21 cellular contexts compared by ENCODE assay signal in genomic region chr11:3645552-3645951, GRCh38. TPM values are rescaled to one million over a fixed set of nuclear protein-coding genes. Genes with fewer than 3 reads are reported as not detected.
DNase-seq lines count a peak whose midpoint lies in the region; ATAC-seq, FAIRE-seq and TF ChIP-seq lines count a peak whose summit lies in the region.
"Had no signal": no experiment of that assay in that cellular context is flagged by ENCODE, and none has a peak within 500 bp of the region (broad histone marks: within the 10 kb centered on the region; RNA-seq: fewer than 3 reads in every experiment).

No MANE protein-coding gene starts in this region.

- TF ChIP-seq CTCF in bronchial epithelial cell (IDR thresholded peaks at IDR 0.05; ENCODE audit: insufficient read depth, low read length, severe bottlenecking): no peak
- TF ChIP-seq CTCF in colonic mucosa (IDR thresholded peaks at IDR 0.05): no peak

- no peaks in the 10 kb centered on the region for H3K9me3 Mint-ChIP-seq in stimulated activated effector memory CD8-positive, alpha-beta T cell treated with anti-CD3 and anti-CD28 coated beads, Interleukin-12 subunit alpha, Interleukin-12 subunit beta, amount 100 ng/mL, for 72 hours
- H3K9me3 Mint-ChIP-seq: CD4-positive, alpha-beta T cell had no signal

- intact Hi-C loops in left ventricle myocardium superior (cut with micrococcal nuclease): no loop called here
- intact Hi-C loops in Right ventricle myocardium inferior (cut with DNase I): no loop called here
- intact Hi-C loops in posterior vena cava (cut with DNase I): no loop called here
- intact Hi-C loops in colonic mucosa (cut with DNase I): no loop called here

- no peak overlapping the region for H3K4me3 ChIP-seq in bronchial epithelial cell (ENCODE audit: low read depth, low read length)
- no peak overlapping the region for H3K4me3 ChIP-seq in colonic mucosa

- peak; percentile 10 for DNase-seq in left ventricle myocardium superior
- no peak for DNase-seq in Right ventricle myocardium inferior (ENCODE audit: missing footprints)
- DNase-seq in bronchial epithelial cell (ENCODE audit: low read depth): no peak
- DNase-seq in posterior vena cava (ENCODE audit: low spot score): peak; percentile 5
- no peak for DNase-seq in stimulated activated effector memory CD8-positive, alpha-beta T cell treated with anti-CD3 and anti-CD28 coated beads, Interleukin-12 subunit alpha, Interleukin-12 subunit beta, amount 100 ng/mL, for 72 hours (ENCODE audit: low spot score in 2 of 2)
- DNase-seq in 8988T: no peak
- DNase-seq in colonic mucosa: no peak
- DNase-seq in UCSD-AML1 (lab: John Stamatoyannopoulos, UW; ENCODE audit: unreplicated experiment): no peak
- DNase-seq: AML-193; Caco-2; CD4-positive, alpha-beta T cell; HCEC 1CT; IMR-90 had no signal

- no peaks in the 10 kb centered on the region for H3K36me3 ChIP-seq in bronchial epithelial cell (ENCODE audit: control insufficient read depth, insufficient read depth, low read length)
- H3K36me3 ChIP-seq in colonic mucosa: no peaks in the 10 kb centered on the region

- peak; percentile 28 for FAIRE-seq in bronchial epithelial cell (lab: Jason Lieb, UNC)
- FAIRE-seq: A204.1, D721Med, G401.6, GM12891, GM19239, H54, HTR-8/SVneo had no signal

- no peak overlapping the region for H3K9ac ChIP-seq in colonic mucosa (ENCODE audit: low read depth in 2 of 2, low read length in 2 of 2)

- H3K27me3 ChIP-seq in bronchial epithelial cell (ENCODE audit: control insufficient read depth, insufficient read depth, low read length): peaks cover 7% of the 10 kb centered on the region
- H3K27me3 ChIP-seq in colonic mucosa: peaks cover 16% of the 10 kb centered on the region

- H3K27ac ChIP-seq in colonic mucosa: no peak overlapping the region
- H3K27ac ChIP-seq: C4-2B had no signal

- H3K4me3 Mint-ChIP-seq in stimulated activated effector memory CD8-positive, alpha-beta T cell treated with anti-CD3 and anti-CD28 coated beads, Interleukin-12 subunit alpha, Interleukin-12 subunit beta, amount 100 ng/mL, for 72 hours: no peak overlapping the region
- H3K4me3 Mint-ChIP-seq: CD4-positive, alpha-beta T cell had no signal

- no peaks in the 10 kb centered on the region for H3K36me3 Mint-ChIP-seq in stimulated activated effector memory CD8-positive, alpha-beta T cell treated with anti-CD3 and anti-CD28 coated beads, Interleukin-12 subunit alpha, Interleukin-12 subunit beta, amount 100 ng/mL, for 72 hours

- peaks cover 13% of the 10 kb centered on the region for H3K4me1 Mint-ChIP-seq in stimulated activated effector memory CD8-positive, alpha-beta T cell treated with anti-CD3 and anti-CD28 coated beads, Interleukin-12 subunit alpha, Interleukin-12 subunit beta, amount 100 ng/mL, for 72 hours

- no peak overlapping the region for H3K27ac Mint-ChIP-seq in stimulated activated effector memory CD8-positive, alpha-beta T cell treated with anti-CD3 and anti-CD28 coated beads, Interleukin-12 subunit alpha, Interleukin-12 subunit beta, amount 100 ng/mL, for 72 hours
- H3K27ac Mint-ChIP-seq: CD4-positive, alpha-beta T cell had no signal

- no peaks in the 10 kb centered on the region for H3K9me3 ChIP-seq in colonic mucosa
- H3K9me3 ChIP-seq: Caco-2 had no signal

- H3K4me1 ChIP-seq in colonic mucosa: no peaks in the 10 kb centered on the region

- ATAC-seq in left ventricle myocardium superior (no peak), Right ventricle myocardium inferior (no peak)
- peak; percentile 14 for ATAC-seq in stimulated activated effector memory CD8-positive, alpha-beta T cell treated with anti-CD3 and anti-CD28 coated beads, Interleukin-12 subunit alpha, Interleukin-12 subunit beta, amount 100 ng/mL, for 72 hours

RNA-seq across cellular contexts. Expression of gene ART1, which starts 0.6 kb away (rescaled TPM):
- total RNA-seq in left ventricle myocardium superior (0.52 TPM), Right ventricle myocardium inferior (1.7 TPM), bronchial epithelial cell (not detected in 2 replicates), posterior vena cava (under 1 TPM in 1 of 2 donors, not detected in 1; 0.42 TPM), colonic mucosa (not detected)
- total RNA-seq: Caco-2; CD4-positive, alpha-beta T cell; IMR-90 had no signal

RNA-seq across cellular contexts. Expression of gene ART5, which starts 3.8 kb away (rescaled TPM):
- 4.6 TPM for total RNA-seq in left ventricle myocardium superior
- total RNA-seq in Right ventricle myocardium inferior: 2.5 TPM
- total RNA-seq in bronchial epithelial cell: not detected in 2 replicates
- not detected for total RNA-seq in posterior vena cava
- not detected for total RNA-seq in colonic mucosa
- total RNA-seq: CD4-positive, alpha-beta T cell; IMR-90 had no signal

RNA-seq across cellular contexts. Expression of gene CHRNA10, which starts 25.6 kb away (rescaled TPM):
- total RNA-seq in left ventricle myocardium superior (0.89 TPM), Right ventricle myocardium inferior (1.2 TPM), bronchial epithelial cell (0.26 and 0.51 TPM in 2 replicates), posterior vena cava (under 1 TPM; 0.52 to 0.83 TPM), colonic mucosa (1 to 10 TPM; 1.4 to 2.4 TPM)

Comparison
In these comparisons a context has a peak if more than half of its experiments do, and no peak if none do; other contexts are left out.
1. DNase-seq: peak in left ventricle myocardium superior (single experiment) and posterior vena cava (single experiment); none in Right ventricle myocardium inferior (single experiment), bronchial epithelial cell (single experiment), stimulated activated effector memory CD8-positive, alpha-beta T cell treated with anti-CD3 and anti-CD28 coated beads, Interleukin-12 subunit alpha, Interleukin-12 subunit beta, amount 100 ng/mL, for 72 hours (0 of 2), 8988T (single experiment), colonic mucosa (single experiment) and UCSD-AML1 (single experiment).